Comparison of ENCODE assay signal across 9 cellular contexts in genomic region chr6:43367245-43367984, GRCh38. TPM values are rescaled to one million over a fixed set of nuclear protein-coding genes. Genes with fewer than 3 reads are reported as not detected.
A peak's percentile ranks its signal among the peaks of the same experiment; 100 is the strongest.
DNase-seq lines count a peak whose midpoint lies in the region; ATAC-seq and TF ChIP-seq lines count a peak whose summit lies in the region.
"Had no signal": no experiment of that assay in that cellular context is flagged by ENCODE, and none has a peak within 500 bp of the region (broad histone marks: within the 10 kb centered on the region; RNA-seq: fewer than 3 reads in every experiment).

No MANE protein-coding gene starts in this region.

- CTCF ChIA-PET in activated naive CD4-positive, alpha-beta T cell treated with anti-CD3 and anti-CD28 coated beads for 36 hours (lab: Charles Lee): interaction anchor here (0.6 to 1.3 kb wide), 4 partner anchors 10 to 69 kb away, joined by 3 to 4 read pairs (median 3); no protein-coding TSS in a partner anchor

- no peaks in the 10 kb centered on the region for H4K20me1 ChIP-seq in fibroblast of lung (ENCODE audit: control insufficient read depth, extremely low read depth, insufficient read depth, low read length)

- H3K27me3 ChIP-seq in fibroblast of lung (ENCODE audit: control insufficient read depth, insufficient read depth, low read length): no peaks in the 10 kb centered on the region
- H3K27me3 ChIP-seq in thymus (ENCODE audit: control insufficient read depth, insufficient read depth): no peaks in the 10 kb centered on the region

- no peaks in the 10 kb centered on the region for H3K9me3 Mint-ChIP-seq in activated naive CD4-positive, alpha-beta T cell treated with anti-CD3 and anti-CD28 coated beads for 36 hours

- no peak overlapping the region for H2AFZ ChIP-seq in fibroblast of lung (ENCODE audit: low read length)

- H3K79me2 ChIP-seq in fibroblast of lung (ENCODE audit: control insufficient read depth, insufficient read depth, low read length): peaks cover 11% of the 10 kb centered on the region

- H3K4me3 Mint-ChIP-seq in activated naive CD4-positive, alpha-beta T cell treated with anti-CD3 and anti-CD28 coated beads for 36 hours: peak overlapping the region; percentile 51

- H3K4me2 ChIP-seq in fibroblast of lung (ENCODE audit: extremely low read depth, insufficient read depth, low read length): peak overlapping the region; percentile 40

- intact Hi-C loops in activated naive CD4-positive, alpha-beta T cell treated with anti-CD3 and anti-CD28 coated beads for 36 hours (cut with micrococcal nuclease): loop anchor here (5.0 kb wide), 1 partner anchor 260 kb away; the partner anchor contains the start of gene GTPBP2

- H3K4me1 ChIP-seq in fibroblast of lung (ENCODE audit: control insufficient read depth, extremely low read depth, insufficient read depth, low read length) (peaks cover 4% of the 10 kb centered on the region), thymus (ENCODE audit: control insufficient read depth, insufficient read depth, low read length) (peaks cover 18% of the 10 kb centered on the region)

- peaks cover 6% of the 10 kb centered on the region for H3K36me3 Mint-ChIP-seq in activated naive CD4-positive, alpha-beta T cell treated with anti-CD3 and anti-CD28 coated beads for 36 hours (ENCODE audit: low read depth)

- H3K27me3 Mint-ChIP-seq in activated naive CD4-positive, alpha-beta T cell treated with anti-CD3 and anti-CD28 coated beads for 36 hours (ENCODE audit: low read depth): no peaks in the 10 kb centered on the region

- H3K4me3 ChIP-seq in fibroblast of lung (replicated peaks in 1 of 4; ENCODE audit: control extremely low read depth in 1 of 4, insufficient read depth in 1 of 4, low read depth in 3 of 4, low read length in 4 of 4) (peak overlapping the region in 2 of 4 experiments; percentile 69 to 81), thymus (ENCODE audit: low read length) (peak overlapping the region; percentile 3)

- peaks cover 40% of the 10 kb centered on the region for H3K4me1 Mint-ChIP-seq in activated naive CD4-positive, alpha-beta T cell treated with anti-CD3 and anti-CD28 coated beads for 36 hours (ENCODE audit: low read depth)

- WGBS in thymus: 93% methylated on average over 9 of the region's 9 CpGs

- H3K27ac Mint-ChIP-seq in activated naive CD4-positive, alpha-beta T cell treated with anti-CD3 and anti-CD28 coated beads for 36 hours: no peak overlapping the region

- no peaks in the 10 kb centered on the region for H3K9me3 ChIP-seq in fibroblast of lung (ENCODE audit: control insufficient read depth, insufficient read depth, low read depth, low read length)
- no peaks in the 10 kb centered on the region for H3K9me3 ChIP-seq in thymus (ENCODE audit: control insufficient read depth)

- H3K27ac ChIP-seq in fibroblast of lung (ENCODE audit: insufficient read depth, low read length) (no peak overlapping the region), thymus (ENCODE audit: low read depth) (no peak overlapping the region)

- no peak for TF ChIP-seq CTCF in fibroblast of lung (conservative IDR thresholded peaks at IDR 0.05 in 1 of 2, IDR thresholded peaks at IDR 0.05 in 1 of 2; ENCODE audit: low read depth in 1 of 2, low read length in 2 of 2)

- H3K36me3 ChIP-seq in fibroblast of lung (ENCODE audit: control insufficient read depth, insufficient read depth, low read length) (no peaks in the 10 kb centered on the region), thymus (ENCODE audit: control insufficient read depth, insufficient read depth) (peaks cover 23% of the 10 kb centered on the region)

- H3K9ac ChIP-seq in fibroblast of lung (ENCODE audit: insufficient read depth, low read length): no peak overlapping the region

- no peak for DNase-seq in activated naive CD4-positive, alpha-beta T cell treated with anti-CD3 and anti-CD28 coated beads for 36 hours
- DNase-seq in activated naive CD4-positive, alpha-beta T cell treated with anti-CD3 and anti-CD28 coated beads, Interleukin-2, amount 50 U/mL, for 16 hours: no peak
- peak; percentile 57 for DNase-seq in OCI-M1 (lab: John Stamatoyannopoulos, UW)
- no peak for DNase-seq in fibroblast of lung (ENCODE audit: low read depth in 2 of 2)
- no peak for DNase-seq in NCI-H2029 treated with DMSO at 0.1 percent for 48 hours (lab: John Stamatoyannopoulos, UW)
- DNase-seq: left ventricle myocardium superior had no signal

- ATAC-seq in GM18520 (IDR thresholded peaks at IDR 0.05; ENCODE audit: unreplicated experiment): no peak
- ATAC-seq in HG02870 (IDR thresholded peaks at IDR 0.05; ENCODE audit: unreplicated experiment): no peak
- ATAC-seq: left ventricle myocardium superior had no signal

RNA-seq across cellular contexts. Expression of gene ZNF318, which starts 2.0 kb away (rescaled TPM):
- total RNA-seq in activated naive CD4-positive, alpha-beta T cell treated with anti-CD3 and anti-CD28 coated beads for 36 hours: 1 to 10 TPM; 9.3 to 9.9 TPM
- total RNA-seq in fibroblast of lung: 5.6 and 6.1 TPM in 2 replicates
- polyA plus RNA-seq in fibroblast of lung: 8.6 and 10.0 TPM in 2 replicates
- 5.5 and 6.1 TPM in 2 replicates for polyA plus RNA-seq in fibroblast of lung (2012)
- polyA minus RNA-seq in fibroblast of lung (ENCODE audit: low replicate concordance): 12.9 and 28.2 TPM in 2 replicates
- polyA plus RNA-seq in thymus: 9.2 TPM

RNA-seq across cellular contexts. Expression of gene CRIP3, which starts 58.8 kb away (rescaled TPM):
- total RNA-seq in activated naive CD4-positive, alpha-beta T cell treated with anti-CD3 and anti-CD28 coated beads for 36 hours: 1 to 10 TPM; 2.9 to 3.1 TPM
- 0.26 TPM in 1 of 2 replicates, not detected in the other for total RNA-seq in fibroblast of lung
- polyA plus RNA-seq in fibroblast of lung (not detected in 2 replicates), thymus (11.0 TPM)
- polyA plus RNA-seq in fibroblast of lung (2012): not detected in 2 replicates
- polyA minus RNA-seq in fibroblast of lung (ENCODE audit: low replicate concordance): not detected in 2 replicates

RNA-seq across cellular contexts. Expression of gene ABCC10, which starts 59.9 kb away (rescaled TPM):
- 10 to 100 TPM; 22.7 to 26.6 TPM for total RNA-seq in activated naive CD4-positive, alpha-beta T cell treated with anti-CD3 and anti-CD28 coated beads for 36 hours
- 16.7 and 23.1 TPM in 2 replicates for total RNA-seq in fibroblast of lung
- polyA plus RNA-seq in fibroblast of lung: 8.9 and 9.3 TPM in 2 replicates
- 14.7 and 16.1 TPM in 2 replicates for polyA plus RNA-seq in fibroblast of lung (2012)
- polyA minus RNA-seq in fibroblast of lung (ENCODE audit: low replicate concordance): 22.5 and 33.3 TPM in 2 replicates
- polyA plus RNA-seq in thymus: 47.6 TPM
